Comparison of ENCODE assay signal across 19 cellular contexts in genomic region chr4:67983333-67983732, GRCh38. TPM values are rescaled to one million over a fixed set of nuclear protein-coding genes. Genes with fewer than 3 reads are reported as not detected.
"Had no signal": no experiment of that assay in that cellular context is flagged by ENCODE, and none has a peak within 500 bp of the region (broad histone marks: within the 10 kb centered on the region; RNA-seq: fewer than 3 reads in every experiment).

No MANE protein-coding gene starts in this region.

- H3K27ac ChIP-seq: cardiac muscle cell, heart left ventricle, prostate gland, suprapubic skin had no signal

- H3K4me1 ChIP-seq: heart left ventricle, prostate gland, suprapubic skin had no signal

- H3K27me3 ChIP-seq: cardiac muscle cell, esophagus squamous epithelium, heart left ventricle, suprapubic skin had no signal

- ATAC-seq: heart left ventricle, sciatic nerve had no signal

- H3K36me3 ChIP-seq: cardiac muscle cell, esophagus squamous epithelium, heart left ventricle, prostate gland, suprapubic skin had no signal

- H3K9me3 ChIP-seq: esophagus squamous epithelium, prostate gland, suprapubic skin had no signal

- DNase-seq: activated CD4-positive, alpha-beta T cell treated with anti-CD3 and anti-CD28 coated beads, Interleukin-2, amount 50 U/mL, for 1 hour; activated naive CD8-positive, alpha-beta T cell treated with anti-CD3 and anti-CD28 coated beads, Interleukin-2, amount 10 ng/mL, durations not matched to agents 7 days and 5 days; esophagus squamous epithelium; foreskin melanocyte; heart left ventricle; midbrain; T-helper 2 cell; trophoblast cell had no signal

- H3K4me3 ChIP-seq: cardiac muscle cell, esophagus squamous epithelium, heart left ventricle, lung, prostate gland, suprapubic skin had no signal

RNA-seq across cellular contexts. Expression of gene TMPRSS11A, which starts 20.0 kb away (rescaled TPM):
- total RNA-seq: activated CD8-positive, alpha-beta memory T cell treated with anti-CD3 and anti-CD28 coated beads for 36 hours; activated naive CD8-positive, alpha-beta T cell treated with anti-CD3 and anti-CD28 coated beads, Interleukin-2, amount 10 ng/mL, durations not matched to agents 7 days and 5 days; activated T-helper 1 cell treated with anti-CD3 and anti-CD28 coated beads, Interleukin-12 subunit alpha, Interleukin-12 subunit beta, Interleukin-2, Interleukin-4 antibody, amounts not matched to agents 30 ng/mL and 10 ng/mL and 1 ng/mL, durations not matched to agents 14 hours and 24 hours and 36 hours; cardiac muscle cell; dermis microvascular lymphatic vessel endothelial cell; heart left ventricle; lung; myocyte; omental fat pad; sciatic nerve; suprapubic skin had no signal
- polyA plus RNA-seq: cardiac muscle cell, heart left ventricle, lung, neural cell had no signal
